8 cellular contexts compared by ENCODE assay signal in genomic region chr2:120313695-120314615, GRCh38. TPM values are rescaled to one million over a fixed set of nuclear protein-coding genes. Genes with fewer than 3 reads are reported as not detected.
DNase-seq lines count a peak whose midpoint lies in the region; ATAC-seq and TF ChIP-seq lines count a peak whose summit lies in the region.

No MANE protein-coding gene starts in this region.

- no peak for TF ChIP-seq CTCF in brain microvascular endothelial cell (IDR thresholded peaks at IDR 0.05; ENCODE audit: low read depth, low read length, missing control alignments)

- no peak overlapping the region for H3K27ac ChIP-seq in brain microvascular endothelial cell
- no peak overlapping the region for H3K27ac ChIP-seq in urinary bladder (ENCODE audit: low read depth)

- no peaks in the 10 kb centered on the region for H3K4me1 ChIP-seq in urinary bladder (ENCODE audit: insufficient read depth)

- DNase-seq in activated naive CD4-positive, alpha-beta T cell treated with anti-CD3 and anti-CD28 coated beads, Interleukin-2, amount 10 ng/mL, durations not matched to agents 7 days and 5 days, result no peak
- no peak for DNase-seq in activated naive CD4-positive, alpha-beta T cell treated with anti-CD3 and anti-CD28 coated beads, Interleukin-2, amount 50 U/mL, for 16 hours
- DNase-seq in brain microvascular endothelial cell, result no peak
- no peak for DNase-seq in memory B cell (ENCODE audit: low spot score in 2 of 2)

- ATAC-seq in memory B cell (ENCODE audit: low read depth) (no peak), GM21737 (IDR thresholded peaks at IDR 0.05; ENCODE audit: unreplicated experiment) (no peak), GM18909 (IDR thresholded peaks at IDR 0.05; ENCODE audit: poor library complexity, unreplicated experiment) (no peak), GM18873 (IDR thresholded peaks at IDR 0.05; ENCODE audit: low FRiP score, unreplicated experiment) (no peak)

- peak overlapping the region; percentile 64 for H3K4me3 Mint-ChIP-seq in activated naive CD4-positive, alpha-beta T cell treated with anti-CD3 and anti-CD28 coated beads, Interleukin-2, amount 10 ng/mL, durations not matched to agents 7 days and 5 days
- H3K4me3 Mint-ChIP-seq in memory B cell, result peak overlapping the region; percentile 25

- in situ Hi-C loops in brain microvascular endothelial cell (cut with HindIII; ENCODE audit: low pct_ligation_motif_present, low sequenced_read_pairs), result no loop called here

- CTCF ChIA-PET in activated naive CD4-positive, alpha-beta T cell treated with anti-CD3 and anti-CD28 coated beads, Interleukin-2, amount 10 ng/mL, durations not matched to agents 7 days and 5 days (lab: Charles Lee), result interaction anchor here (0.7 to 4.8 kb wide), 41 partner anchors 11 to 672 kb away, joined by 3 to 74 read pairs (median 4); partner anchors contain the start of genes RALB and TMEM185B

- 66% methylated on average over 39 of the region's 39 CpGs for WGBS in urinary bladder

- peaks cover 53% of the 10 kb centered on the region for H3K4me1 Mint-ChIP-seq in activated naive CD4-positive, alpha-beta T cell treated with anti-CD3 and anti-CD28 coated beads, Interleukin-2, amount 10 ng/mL, durations not matched to agents 7 days and 5 days
- peaks cover 8% of the 10 kb centered on the region for H3K4me1 Mint-ChIP-seq in memory B cell

- peak overlapping the region; percentile 79 for H3K27ac Mint-ChIP-seq in activated naive CD4-positive, alpha-beta T cell treated with anti-CD3 and anti-CD28 coated beads, Interleukin-2, amount 10 ng/mL, durations not matched to agents 7 days and 5 days
- H3K27ac Mint-ChIP-seq in memory B cell, result no peak overlapping the region

- peaks cover 17% of the 10 kb centered on the region for H3K27me3 Mint-ChIP-seq in activated naive CD4-positive, alpha-beta T cell treated with anti-CD3 and anti-CD28 coated beads, Interleukin-2, amount 10 ng/mL, durations not matched to agents 7 days and 5 days
- peaks cover 4% of the 10 kb centered on the region for H3K27me3 Mint-ChIP-seq in memory B cell

- peaks cover 7% of the 10 kb centered on the region for H3K27me3 ChIP-seq in brain microvascular endothelial cell (replicated peaks)

- H3K9me3 Mint-ChIP-seq in activated naive CD4-positive, alpha-beta T cell treated with anti-CD3 and anti-CD28 coated beads, Interleukin-2, amount 10 ng/mL, durations not matched to agents 7 days and 5 days, result no peaks in the 10 kb centered on the region
- no peaks in the 10 kb centered on the region for H3K9me3 Mint-ChIP-seq in memory B cell

- H3K36me3 Mint-ChIP-seq in activated naive CD4-positive, alpha-beta T cell treated with anti-CD3 and anti-CD28 coated beads, Interleukin-2, amount 10 ng/mL, durations not matched to agents 7 days and 5 days, result no peaks in the 10 kb centered on the region
- no peaks in the 10 kb centered on the region for H3K36me3 Mint-ChIP-seq in memory B cell

- H3K36me3 ChIP-seq in brain microvascular endothelial cell (replicated peaks) (no peaks in the 10 kb centered on the region), urinary bladder (ENCODE audit: insufficient read depth) (no peaks in the 10 kb centered on the region)

- H3K4me3 ChIP-seq in brain microvascular endothelial cell (ENCODE audit: low read depth, low read length), result peak overlapping the region; percentile 53
- peak overlapping the region; percentile 27 for H3K4me3 ChIP-seq in urinary bladder (ENCODE audit: low read depth, low read length)

RNA-seq across cellular contexts. Expression of gene INHBB, which starts 32.0 kb away (rescaled TPM):
- 0.74 TPM for total RNA-seq in urinary bladder
- polyA plus RNA-seq in urinary bladder, result 11.2 TPM
